ENCODE assay signal across 1 cellular context in genomic region chrX:1784773-1785172, GRCh38.
TF ChIP-seq lines count a peak whose summit lies in the region.

No MANE protein-coding gene starts in this region.

TF ChIP-seq in A549, 52 proteins besides CTCF, POLR2A, EP300 and RAD21 (continued from another document):
- no peak for TF ChIP-seq TP53 (CRISPR knock-in tag; IDR thresholded peaks at IDR 0.05)
- no peak for TF ChIP-seq BCL3 (IDR thresholded peaks at IDR 0.05)
- TF ChIP-seq EHMT2 (IDR thresholded peaks at IDR 0.05; ENCODE audit: low read depth), result no peak
- TF ChIP-seq HES2 (IDR thresholded peaks at IDR 0.05), result no peak
- TF ChIP-seq ZSCAN20 (CRISPR knock-in tag; IDR thresholded peaks at IDR 0.05), result no peak
- TF ChIP-seq ZFP36 (IDR thresholded peaks at IDR 0.05; ENCODE audit: borderline replicate concordance, partially characterized antibody), result no peak
- TF ChIP-seq USF2 (IDR thresholded peaks at IDR 0.05), result no peak
- no peak for TF ChIP-seq RFX5 (IDR thresholded peaks at IDR 0.05)
- TF ChIP-seq ZNF302 (CRISPR knock-in tag; IDR thresholded peaks at IDR 0.05), result no peak
- no peak for TF ChIP-seq KDM1A (IDR thresholded peaks at IDR 0.05; ENCODE audit: low read depth)
- no peak for TF ChIP-seq ZC3H11A (IDR thresholded peaks at IDR 0.05)
- TF ChIP-seq MAFK (IDR thresholded peaks at IDR 0.05; ENCODE audit: partially characterized antibody), result no peak
- TF ChIP-seq BHLHE40 (IDR thresholded peaks at IDR 0.05; ENCODE audit: low read depth, low read length), result no peak
- TF ChIP-seq EHF (CRISPR knock-in tag; IDR thresholded peaks at IDR 0.05), result no peak
